In the genomic region with DNA sequence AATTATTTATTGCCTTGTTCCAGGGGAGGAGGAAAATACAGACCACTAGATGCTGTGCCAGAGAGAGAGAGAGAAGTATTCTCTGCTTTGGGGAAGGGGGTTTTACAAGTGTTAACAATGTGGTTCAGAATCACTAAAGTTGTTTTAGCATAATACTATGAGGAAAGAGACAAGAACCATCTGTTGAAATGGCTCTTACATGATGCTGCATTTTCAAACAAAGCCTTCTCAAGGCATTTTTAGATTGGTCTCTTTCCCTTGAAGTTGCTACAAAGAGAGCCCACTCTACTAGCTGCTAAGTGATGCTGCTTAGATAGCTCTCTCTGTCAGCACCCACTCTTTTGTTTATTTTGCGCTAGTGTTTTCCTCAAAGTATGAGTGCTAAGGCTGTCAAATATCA, we compare ENCODE assay signal across 12 cellular contexts.
DNase-seq lines count a peak whose midpoint lies in the region; ATAC-seq, FAIRE-seq and TF ChIP-seq lines count a peak whose summit lies in the region.
"Had no signal": no experiment of that assay in that cellular context is flagged by ENCODE, and none has a peak within 500 bp of the region (broad histone marks: within the 10 kb centered on the region; RNA-seq: fewer than 3 reads in every experiment).

No MANE protein-coding gene starts in this region.

- TF ChIP-seq EP300 in H1 (IDR thresholded peaks at IDR 0.05; ENCODE audit: borderline replicate concordance in 1 of 2, low read depth in 2 of 2, low read length in 2 of 2) = no peak
- TF ChIP-seq EP300 in suprapubic skin (IDR thresholded peaks at IDR 0.05) = no peak

- peaks cover 4% of the 10 kb centered on the region for H3K36me3 Mint-ChIP-seq in stimulated activated effector memory CD8-positive, alpha-beta T cell treated with anti-CD3 and anti-CD28 coated beads, Interleukin-12 subunit alpha, Interleukin-12 subunit beta, amount 100 ng/mL, for 72 hours

- no peak overlapping the region for H4K91ac ChIP-seq in H1 (replicated peaks; ENCODE audit: insufficient read length, low read length)
- no peak overlapping the region for H4K91ac ChIP-seq in mesenchymal stem cell (ENCODE audit: low read length)

- no peak for TF ChIP-seq RAD21 in H1 (IDR thresholded peaks at IDR 0.05 in 1 of 2, conservative IDR thresholded peaks at IDR 0.05 in 1 of 2; ENCODE audit: low read depth in 2 of 2, low read length in 2 of 2)

- H3K4me3 ChIP-seq in Panc1 (ENCODE audit: low read depth in 2 of 2, low read length in 2 of 2) = peak overlapping the region in 1 of 2 experiments; percentile 26; a peak in 1 of 4 replicates
- H3K4me3 ChIP-seq in H1 (ENCODE audit: extremely low read depth in 1 of 4, insufficient read depth in 2 of 4, low read depth in 3 of 4, low read length in 4 of 4) = no peak overlapping the region
- H3K4me3 ChIP-seq in mesenchymal stem cell (ENCODE audit: insufficient read depth in 1 of 2, low read depth in 1 of 2, low read length in 2 of 2) = peak overlapping the region in 1 of 2 experiments; percentile 59
- peak overlapping the region; percentile 13 for H3K4me3 ChIP-seq in suprapubic skin

- no peaks in the 10 kb centered on the region for H3K23me2 ChIP-seq in H1 (ENCODE audit: low read depth, low read length)

- H3K79me1 ChIP-seq in H1 (ENCODE audit: low read depth, low read length) (no peaks in the 10 kb centered on the region), mesenchymal stem cell (replicated peaks; ENCODE audit: low read length, poor library complexity, severe bottlenecking) (no peaks in the 10 kb centered on the region)

- no peak overlapping the region for H2BK20ac ChIP-seq in H1 (ENCODE audit: low read length)

- no peak overlapping the region for H2BK120ac ChIP-seq in H1 (replicated peaks; ENCODE audit: low read depth, low read length)
- no peak overlapping the region for H2BK120ac ChIP-seq in mesenchymal stem cell (ENCODE audit: low read depth, low read length)

- TF ChIP-seq POLR2A in H1 (IDR thresholded peaks at IDR 0.05; ENCODE audit: control extremely low read depth in 1 of 2, low read depth in 2 of 2, low read length in 2 of 2) = no peak
- TF ChIP-seq POLR2A in suprapubic skin (IDR thresholded peaks at IDR 0.05) = no peak

- H3K56ac ChIP-seq in H1 (replicated peaks; ENCODE audit: insufficient read length, low read depth, low read length) = no peak overlapping the region

- H3K14ac ChIP-seq in H1 (ENCODE audit: insufficient read length) = no peak overlapping the region
- no peak overlapping the region for H3K14ac ChIP-seq in mesenchymal stem cell (ENCODE audit: low read length in 2 of 2)

- H2BK15ac ChIP-seq in H1 (ENCODE audit: low read length) (no peak overlapping the region), mesenchymal stem cell (ENCODE audit: low read depth, poor library complexity, severe bottlenecking) (no peak overlapping the region)

- no peak overlapping the region for H2AFZ ChIP-seq in H1 (ENCODE audit: low read length)
- no peak overlapping the region for H2AFZ ChIP-seq in mesenchymal stem cell (ENCODE audit: low read depth, low read length)

- WGBS in H1 (ENCODE audit: extremely low coverage in 1 of 2, insufficient coverage in 1 of 2, insufficient read length in 1 of 2, insufficient replicate concordance in 2 of 2, low coverage in 1 of 2, low lambda C conversion rate in 2 of 2, missing lambda C conversion rate in 1 of 2), 2 experiments = 79% methylated on average over 1 of the region's 1 CpG; no CpG with 5 or more reads in 1 of the 2 experiments
- 22% methylated on average over 1 of the region's 1 CpG for WGBS in mesenchymal stem cell
- WGBS in suprapubic skin = 81% methylated on average over 1 of the region's 1 CpG

- no peak overlapping the region for H3K18ac ChIP-seq in H1 (ENCODE audit: extremely low read depth, low read length)
- H3K18ac ChIP-seq in mesenchymal stem cell (ENCODE audit: low read depth in 1 of 2, low read length in 2 of 2) = peak overlapping the region in 1 of 2 experiments; percentile 48

- TF ChIP-seq CTCF in Panc1 (IDR thresholded peaks at IDR 0.05) = no peak
- no peak for TF ChIP-seq CTCF in H1 (IDR thresholded peaks at IDR 0.05; ENCODE audit: control extremely low read depth in 1 of 3, insufficient read depth in 1 of 3, low read depth in 1 of 3, low read length in 3 of 3)
- no peak for TF ChIP-seq CTCF in suprapubic skin (IDR thresholded peaks at IDR 0.05)

- peak overlapping the region; percentile 35; the same call in 1 of the 2 replicates for H2BK12ac ChIP-seq in H1 (ENCODE audit: low read depth, low read length)
- peak overlapping the region in 1 of 2 experiments; percentile 32 for H2BK12ac ChIP-seq in mesenchymal stem cell (ENCODE audit: low read length in 2 of 2)

- peaks cover 19% of the 10 kb centered on the region for H3K4me1 ChIP-seq in Panc1 (ENCODE audit: control insufficient read depth, insufficient read depth, low read length)
- H3K4me1 ChIP-seq in H1 (replicated peaks in 1 of 4; ENCODE audit: control insufficient read depth in 3 of 4, insufficient read depth in 4 of 4, low read length in 3 of 4) = peaks cover 0 to 16% (median 9%) of the 10 kb centered on the region in 4 experiments; a peak in 5 of 7 replicates
- no peaks in the 10 kb centered on the region for H3K4me1 ChIP-seq in mesenchymal stem cell (ENCODE audit: control insufficient read depth, insufficient read depth, low read depth, low read length)
- peaks cover 34% of the 10 kb centered on the region for H3K4me1 ChIP-seq in suprapubic skin

- H3K9me3 Mint-ChIP-seq in stimulated activated effector memory CD8-positive, alpha-beta T cell treated with anti-CD3 and anti-CD28 coated beads, Interleukin-12 subunit alpha, Interleukin-12 subunit beta, amount 100 ng/mL, for 72 hours = no peaks in the 10 kb centered on the region

- DNase-seq in Panc1 (ENCODE audit: low read depth, low spot score) (no peak), H1 (ENCODE audit: low read depth in 1 of 2, low spot score in 2 of 2) (no peak), mesenchymal stem cell (peak; percentile 52), suprapubic skin (ENCODE audit: low spot score in 2 of 2) (no peak), ureter (ENCODE audit: low spot score) (no peak)
- no peak for DNase-seq in activated T-cell treated with anti-CD3 and anti-CD28 coated beads, Interleukin-2, amount 50 U/mL, for 1 hour
- DNase-seq in stimulated activated effector memory CD8-positive, alpha-beta T cell treated with anti-CD3 and anti-CD28 coated beads, Interleukin-12 subunit alpha, Interleukin-12 subunit beta, amount 100 ng/mL, for 72 hours (ENCODE audit: low spot score in 2 of 2) = no peak
- DNase-seq: DND-41; stimulated activated CD4-positive, alpha-beta T cell treated with anti-CD3 and anti-CD28 coated beads, Interleukin-4, amount 100 ng/mL, for 1 hour; T-helper 1 cell had no signal

- H3K79me2 ChIP-seq in H1 (ENCODE audit: control insufficient read depth in 1 of 2, insufficient read depth in 2 of 2, low read length in 2 of 2) = no peaks in the 10 kb centered on the region

- FAIRE-seq in H1 (lab: Jason Lieb, UNC) = no peak
- FAIRE-seq: HTR-8/SVneo had no signal

- no peak overlapping the region for H4K5ac ChIP-seq in H1 (ENCODE audit: insufficient read length, low read depth, low read length)

- H2BK5ac ChIP-seq in H1 (ENCODE audit: low read depth, low read length) (no peak overlapping the region), mesenchymal stem cell (ENCODE audit: low read depth, low read length, poor library complexity, severe bottlenecking) (no peak overlapping the region)

- CTCF ChIA-PET in Panc1 (lab: Charles Lee) (interaction anchor here (0.6 to 1.4 kb wide), 4 partner anchors 101 to 287 kb away, joined by 3 to 9 read pairs (median 5); no protein-coding TSS in a partner anchor), H1 (lab: Charles Lee; ENCODE audit: partially characterized antibody) (interaction anchor here (0.7 to 2.4 kb wide), 15 partner anchors 11 to 376 kb away, joined by 3 to 10 read pairs (median 3); no protein-coding TSS in a partner anchor)

- ATAC-seq in Panc1 = peak; percentile 50
- ATAC-seq in stimulated activated effector memory CD8-positive, alpha-beta T cell treated with anti-CD3 and anti-CD28 coated beads, Interleukin-12 subunit alpha, Interleukin-12 subunit beta, amount 100 ng/mL, for 72 hours = no peak
- ATAC-seq in GM19452 (IDR thresholded peaks at IDR 0.05; ENCODE audit: unreplicated experiment) = no peak

- in situ Hi-C loops in Panc1 (cut with HindIII; ENCODE audit: low pct_unique_long_range_greater_than_20kb, low sequenced_read_pairs) = no loop called here

- POLR2A ChIA-PET in Panc1 (lab: Charles Lee) (interaction anchor here (0.5 kb wide), 1 partner anchor 614 kb away, joined by 7 read pairs; no protein-coding TSS in a partner anchor), H1 (lab: Charles Lee; ENCODE audit: partially characterized antibody) (no interaction called here)

- H3K4ac ChIP-seq in H1 (replicated peaks; ENCODE audit: insufficient read length, low read depth, low read length) (no peak overlapping the region), mesenchymal stem cell (ENCODE audit: low read depth in 1 of 2, low read length in 2 of 2) (no peak overlapping the region)

- no peaks in the 10 kb centered on the region for H3K9me3 ChIP-seq in Panc1 (ENCODE audit: control insufficient read depth, insufficient read depth, low read depth, low read length)
- no peaks in the 10 kb centered on the region for H3K9me3 ChIP-seq in H1 (ENCODE audit: insufficient read depth in 2 of 2, low read depth in 1 of 2, low read length in 1 of 2)
- no peaks in the 10 kb centered on the region for H3K9me3 ChIP-seq in mesenchymal stem cell (ENCODE audit: control insufficient read depth, low read length)
- H3K9me3 ChIP-seq in suprapubic skin = no peaks in the 10 kb centered on the region

- H4K8ac ChIP-seq in H1 (ENCODE audit: extremely low read depth, insufficient read depth, low read length) (no peak overlapping the region), mesenchymal stem cell (ENCODE audit: low read length) (no peak overlapping the region)

- H3K4me1 Mint-ChIP-seq in stimulated activated effector memory CD8-positive, alpha-beta T cell treated with anti-CD3 and anti-CD28 coated beads, Interleukin-12 subunit alpha, Interleukin-12 subunit beta, amount 100 ng/mL, for 72 hours = peaks cover 9% of the 10 kb centered on the region

- no peak overlapping the region for H3K27ac Mint-ChIP-seq in stimulated activated effector memory CD8-positive, alpha-beta T cell treated with anti-CD3 and anti-CD28 coated beads, Interleukin-12 subunit alpha, Interleukin-12 subunit beta, amount 100 ng/mL, for 72 hours

- no peaks in the 10 kb centered on the region for H4K20me1 ChIP-seq in H1 (replicated peaks in 1 of 2; ENCODE audit: control insufficient read depth in 1 of 2, insufficient read depth in 2 of 2, low read length in 2 of 2)

- H3K27ac ChIP-seq in Panc1 (ENCODE audit: low read length) (peak overlapping the region; percentile 64), H1 (ENCODE audit: low read depth, low read length) (no peak overlapping the region), mesenchymal stem cell (ENCODE audit: low read length, poor library complexity, severe bottlenecking) (peak overlapping the region; percentile 82), suprapubic skin (peak overlapping the region; percentile 89)

- H3K36me3 ChIP-seq in Panc1 (ENCODE audit: control insufficient read depth, insufficient read depth, low read length) (no peaks in the 10 kb centered on the region), H1 (ENCODE audit: control insufficient read depth in 2 of 4, insufficient read depth in 4 of 4, low read length in 3 of 4) (no peaks in the 10 kb centered on the region), mesenchymal stem cell (ENCODE audit: control insufficient read depth in 1 of 2, insufficient read depth in 2 of 2, low read depth in 1 of 2, low read length in 2 of 2) (no peaks in the 10 kb centered on the region), suprapubic skin (no peaks in the 10 kb centered on the region)

- H3K9ac ChIP-seq in H1 (replicated peaks in 1 of 4; ENCODE audit: extremely low read depth in 1 of 4, low read depth in 3 of 4, low read length in 3 of 4) (no peak overlapping the region), mesenchymal stem cell (ENCODE audit: low read length) (peak overlapping the region; percentile 84)

- H3K27me3 ChIP-seq in Panc1 (ENCODE audit: control insufficient read depth, insufficient read depth, low read length) = no peaks in the 10 kb centered on the region
- H3K27me3 ChIP-seq in H1 (replicated peaks in 1 of 4; ENCODE audit: control insufficient read depth in 3 of 4, extremely low read depth in 1 of 4, insufficient read depth in 3 of 4, low read length in 3 of 4) = no peaks in the 10 kb centered on the region
- peaks cover 0 to 13% of the 10 kb centered on the region in 2 experiments for H3K27me3 ChIP-seq in mesenchymal stem cell (ENCODE audit: control insufficient read depth in 1 of 2, insufficient read depth in 1 of 2, low read length in 2 of 2)
- H3K27me3 ChIP-seq in suprapubic skin = no peaks in the 10 kb centered on the region

- intact Hi-C loops in Panc1 (cut with micrococcal nuclease; ENCODE audit: unreplicated experiment) = loop anchor here (5.0 to 10.0 kb wide), 3 partner anchors 120 to 280 kb away; partner anchors contain the start of gene NFIA

- H2AK5ac ChIP-seq in H1 (ENCODE audit: low read depth, low read length) (no peak overlapping the region), mesenchymal stem cell (ENCODE audit: low read length, severe bottlenecking) (no peak overlapping the region)

- H3K23ac ChIP-seq in H1 (ENCODE audit: insufficient read length) (no peak overlapping the region), mesenchymal stem cell (ENCODE audit: low read length in 2 of 2) (no peak overlapping the region)

- peak overlapping the region in 1 of 2 experiments; percentile 10; a peak in 2 of 4 replicates for H3K4me2 ChIP-seq in H1 (ENCODE audit: insufficient read depth in 1 of 2, low read depth in 2 of 2, low read length in 2 of 2)
- no peak overlapping the region for H3K4me2 ChIP-seq in mesenchymal stem cell (ENCODE audit: low read length, poor library complexity, severe bottlenecking)

- no TSS peak for BruUV-seq in Panc1 (replicated peaks; lab: Mats Ljungman, UMichigan)

- no peak overlapping the region for H3K4me3 Mint-ChIP-seq in stimulated activated effector memory CD8-positive, alpha-beta T cell treated with anti-CD3 and anti-CD28 coated beads, Interleukin-12 subunit alpha, Interleukin-12 subunit beta, amount 100 ng/mL, for 72 hours
